25 cellular contexts compared by ENCODE assay signal in the genomic region with DNA sequence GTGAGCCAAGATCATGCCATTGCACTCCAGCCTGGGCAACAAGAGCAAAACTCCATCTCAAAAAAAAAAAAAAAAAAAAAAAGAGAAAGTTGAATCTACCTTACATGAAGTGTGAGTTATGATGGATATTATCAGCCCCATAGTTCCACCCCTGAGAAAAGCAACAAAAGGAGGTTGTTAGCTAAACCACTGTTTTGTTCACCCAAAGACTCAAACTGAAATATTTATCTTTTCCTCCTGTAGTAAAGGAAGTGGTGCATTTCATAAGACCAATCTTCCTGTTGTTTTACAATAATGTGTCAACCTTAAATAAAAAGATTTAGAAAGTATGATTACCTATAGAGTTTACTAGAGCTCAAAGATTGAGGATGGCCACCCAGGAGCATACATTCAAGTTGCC. TPM values are rescaled to one million over a fixed set of nuclear protein-coding genes. Genes with fewer than 3 reads are reported as not detected.
DNase-seq lines count a peak whose midpoint lies in the region; ATAC-seq and TF ChIP-seq lines count a peak whose summit lies in the region.
"Had no signal": no experiment of that assay in that cellular context is flagged by ENCODE, and none has a peak within 500 bp of the region (broad histone marks: within the 10 kb centered on the region; RNA-seq: fewer than 3 reads in every experiment).

No MANE protein-coding gene starts in this region.

- no peak for DNase-seq in activated T-cell treated with anti-CD3 and anti-CD28 coated beads, Interleukin-2, amount 50 U/mL, for 72 hours
- DNase-seq in activated T-cell treated with anti-CD3 and anti-CD28 coated beads, Interleukin-2, amount 50 U/mL, for 48 hours = no peak
- DNase-seq in activated T-helper 1 cell treated with anti-CD3 and anti-CD28 coated beads, Interleukin-12 subunit alpha, Interleukin-12 subunit beta, Interleukin-2, Interleukin-4 antibody, amounts not matched to agents 30 ng/mL and 10 ng/mL and 1 ng/mL, durations not matched to agents 14 hours and 24 hours and 36 hours (ENCODE audit: low spot score) = no peak
- peak in 2 of 10 donors; percentile 37 to 50 for DNase-seq in naive thymus-derived CD8-positive, alpha-beta T cell
- DNase-seq in stimulated activated CD4-positive, alpha-beta T cell treated with anti-CD3 and anti-CD28 coated beads, Interleukin-4, amount 100 ng/mL, for 24 hours = no peak
- DNase-seq in dorsolateral prefrontal cortex = no peak
- DNase-seq: Calu3, DND-41, H9, MG63, NCI-H1417, NCI-H2081, NCI-H226, NCI-H82, small intestine, substantia nigra, upper lobe of left lung had no signal

- intact Hi-C loops in activated T-helper 1 cell treated with anti-CD3 and anti-CD28 coated beads, Interleukin-12 subunit alpha, Interleukin-12 subunit beta, Interleukin-2, Interleukin-4 antibody, amounts not matched to agents 30 ng/mL and 10 ng/mL and 1 ng/mL, durations not matched to agents 14 hours and 24 hours and 36 hours (cut with micrococcal nuclease) = loop anchor here (1.0 kb wide), 2 partner anchors 25 to 30 kb away; no protein-coding TSS in a partner anchor
- intact Hi-C loops in dorsolateral prefrontal cortex (cut with DNase I) = no loop called here

- peak overlapping the region; percentile 71 for H2AFZ ChIP-seq in Loucy (ENCODE audit: low read length)
- H2AFZ ChIP-seq: hepatocyte, parathyroid adenoma had no signal

- POLR2A ChIA-PET in naive thymus-derived CD8-positive, alpha-beta T cell (lab: Charles Lee) = interaction anchor here (0.7 to 2.3 kb wide), 10 partner anchors 9 to 332 kb away, joined by 3 to 16 read pairs (median 5); partner anchors contain the start of genes PCNP and SENP7

- H3K36me3 ChIP-seq in Loucy (ENCODE audit: insufficient read depth, low read length) = no peaks in the 10 kb centered on the region
- H3K36me3 ChIP-seq: BLaER1, gastroesophageal sphincter, MG63, SJSA1, upper lobe of left lung had no signal

- H3K9ac ChIP-seq in Loucy (ENCODE audit: low read depth, low read length, poor library complexity, severe bottlenecking) = peak overlapping the region; percentile 46
- H3K9ac ChIP-seq: BLaER1, parathyroid adenoma had no signal

- H3K27ac ChIP-seq in dorsolateral prefrontal cortex = no peak overlapping the region
- H3K27ac ChIP-seq: BLaER1, gastroesophageal sphincter, hepatocyte, parathyroid adenoma, SJSA1, upper lobe of left lung had no signal

- no peaks in the 10 kb centered on the region for H3F3A ChIP-seq in Loucy (ENCODE audit: low read depth)

- no peaks in the 10 kb centered on the region for H3K9me3 ChIP-seq in Loucy (ENCODE audit: insufficient read depth, low read depth, low read length)
- H3K9me3 ChIP-seq: BLaER1, gastroesophageal sphincter, SJSA1, upper lobe of left lung had no signal

- no peaks in the 10 kb centered on the region for H3K36me3 Mint-ChIP-seq in activated T-cell treated with anti-CD3 and anti-CD28 coated beads, Interleukin-2, amount 50 U/mL, for 72 hours (ENCODE audit: insufficient read depth in 2 of 2)
- peaks cover 5% of the 10 kb centered on the region for H3K36me3 Mint-ChIP-seq in activated T-helper 1 cell treated with anti-CD3 and anti-CD28 coated beads, Interleukin-12 subunit alpha, Interleukin-12 subunit beta, Interleukin-2, Interleukin-4 antibody, amounts not matched to agents 30 ng/mL and 10 ng/mL and 1 ng/mL, durations not matched to agents 14 hours and 24 hours and 36 hours (ENCODE audit: low read depth)
- H3K36me3 Mint-ChIP-seq in naive thymus-derived CD8-positive, alpha-beta T cell = no peaks in the 10 kb centered on the region

- H3K4me2 ChIP-seq in Loucy (ENCODE audit: low read depth, low read length, poor library complexity, severe bottlenecking) = peak overlapping the region; percentile 45
- H3K4me2 ChIP-seq: BLaER1, hepatocyte had no signal

- no peak for TF ChIP-seq CTCF in Loucy (conservative IDR thresholded peaks at IDR 0.05; ENCODE audit: low read length)
- no peak for TF ChIP-seq CTCF in dorsolateral prefrontal cortex (IDR thresholded peaks at IDR 0.05 in 54 of 56, conservative IDR thresholded peaks at IDR 0.05 in 2 of 56; ENCODE audit: low read depth in 1 of 56, partially characterized antibody in 56 of 56)

- no peaks in the 10 kb centered on the region for H3K79me2 ChIP-seq in Loucy (ENCODE audit: insufficient read depth, low read length)
- H3K79me2 ChIP-seq: hepatocyte, parathyroid adenoma had no signal

- peak overlapping the region; percentile 43 to 68 for H3K4me3 Mint-ChIP-seq in activated T-cell treated with anti-CD3 and anti-CD28 coated beads, Interleukin-2, amount 50 U/mL, for 72 hours
- peak overlapping the region; percentile 40 for H3K4me3 Mint-ChIP-seq in activated T-helper 1 cell treated with anti-CD3 and anti-CD28 coated beads, Interleukin-12 subunit alpha, Interleukin-12 subunit beta, Interleukin-2, Interleukin-4 antibody, amounts not matched to agents 30 ng/mL and 10 ng/mL and 1 ng/mL, durations not matched to agents 14 hours and 24 hours and 36 hours
- H3K4me3 Mint-ChIP-seq in naive thymus-derived CD8-positive, alpha-beta T cell = peak overlapping the region in 9 of 10 donors; percentile 13 to 72 (median 63)
- H3K4me3 Mint-ChIP-seq: H9, neural crest cell had no signal

- H3K27me3 Mint-ChIP-seq in activated T-cell treated with anti-CD3 and anti-CD28 coated beads, Interleukin-2, amount 50 U/mL, for 72 hours (ENCODE audit: low read depth) = no peaks in the 10 kb centered on the region
- no peaks in the 10 kb centered on the region for H3K27me3 Mint-ChIP-seq in activated T-helper 1 cell treated with anti-CD3 and anti-CD28 coated beads, Interleukin-12 subunit alpha, Interleukin-12 subunit beta, Interleukin-2, Interleukin-4 antibody, amounts not matched to agents 30 ng/mL and 10 ng/mL and 1 ng/mL, durations not matched to agents 14 hours and 24 hours and 36 hours (ENCODE audit: insufficient read depth)
- H3K27me3 Mint-ChIP-seq in naive thymus-derived CD8-positive, alpha-beta T cell = no peaks in the 10 kb centered on the region

- H3K4me1 Mint-ChIP-seq in activated T-cell treated with anti-CD3 and anti-CD28 coated beads, Interleukin-2, amount 50 U/mL, for 72 hours (ENCODE audit: low read depth) = peaks cover 28% of the 10 kb centered on the region
- peaks cover 29% of the 10 kb centered on the region for H3K4me1 Mint-ChIP-seq in activated T-helper 1 cell treated with anti-CD3 and anti-CD28 coated beads, Interleukin-12 subunit alpha, Interleukin-12 subunit beta, Interleukin-2, Interleukin-4 antibody, amounts not matched to agents 30 ng/mL and 10 ng/mL and 1 ng/mL, durations not matched to agents 14 hours and 24 hours and 36 hours (ENCODE audit: low read depth)
- peaks cover 10 to 32% (median 28%) of the 10 kb centered on the region in 4 donors for H3K4me1 Mint-ChIP-seq in naive thymus-derived CD8-positive, alpha-beta T cell
- H3K4me1 Mint-ChIP-seq: neural crest cell had no signal

- H4K20me1 ChIP-seq in Loucy (ENCODE audit: insufficient read depth, low read length, poor library complexity, severe bottlenecking) = no peaks in the 10 kb centered on the region
- H4K20me1 ChIP-seq: BLaER1 had no signal

- H3K27ac Mint-ChIP-seq in activated T-cell treated with anti-CD3 and anti-CD28 coated beads, Interleukin-2, amount 50 U/mL, for 72 hours = peak overlapping the region; percentile 72
- H3K27ac Mint-ChIP-seq in activated T-helper 1 cell treated with anti-CD3 and anti-CD28 coated beads, Interleukin-12 subunit alpha, Interleukin-12 subunit beta, Interleukin-2, Interleukin-4 antibody, amounts not matched to agents 30 ng/mL and 10 ng/mL and 1 ng/mL, durations not matched to agents 14 hours and 24 hours and 36 hours = peak overlapping the region; percentile 58
- peak overlapping the region; percentile 34 to 96 (median 88) for H3K27ac Mint-ChIP-seq in naive thymus-derived CD8-positive, alpha-beta T cell

- H3K4me1 ChIP-seq in Loucy (ENCODE audit: insufficient read depth, low read length, poor library complexity, severe bottlenecking) = peaks cover 24% of the 10 kb centered on the region
- H3K4me1 ChIP-seq: BLaER1, gastroesophageal sphincter, parathyroid adenoma, SJSA1, upper lobe of left lung had no signal

- ATAC-seq in activated T-cell treated with anti-CD3 and anti-CD28 coated beads, Interleukin-2, amount 50 U/mL, for 72 hours (replicated peaks in 1 of 2) = peak; percentile 89 to 93
- peak; percentile 60 to 68 for ATAC-seq in naive thymus-derived CD8-positive, alpha-beta T cell
- ATAC-seq: gastroesophageal sphincter had no signal

- H3K27me3 ChIP-seq in Loucy (ENCODE audit: insufficient read depth, low read length, poor library complexity, severe bottlenecking) (no peaks in the 10 kb centered on the region), dorsolateral prefrontal cortex (peaks cover 0 to 7% (median 0%) of the 10 kb centered on the region in 45 donors)
- H3K27me3 ChIP-seq: BLaER1, gastroesophageal sphincter, hepatocyte, MG63, SJSA1, upper lobe of left lung had no signal

- H3K9me2 ChIP-seq in Loucy (replicated peaks; ENCODE audit: low read depth, low read length) = no peaks in the 10 kb centered on the region

- H3K4me3 ChIP-seq in Loucy (ENCODE audit: low read length, poor library complexity, severe bottlenecking) (peak overlapping the region; percentile 1), dorsolateral prefrontal cortex (no peak overlapping the region)
- H3K4me3 ChIP-seq: BLaER1, gastroesophageal sphincter, hepatocyte, lung, MG63, SJSA1, upper lobe of left lung had no signal

- H3K9me3 Mint-ChIP-seq in activated T-cell treated with anti-CD3 and anti-CD28 coated beads, Interleukin-2, amount 50 U/mL, for 72 hours = peaks cover 0 to 4% of the 10 kb centered on the region in 2 donors
- H3K9me3 Mint-ChIP-seq in activated T-helper 1 cell treated with anti-CD3 and anti-CD28 coated beads, Interleukin-12 subunit alpha, Interleukin-12 subunit beta, Interleukin-2, Interleukin-4 antibody, amounts not matched to agents 30 ng/mL and 10 ng/mL and 1 ng/mL, durations not matched to agents 14 hours and 24 hours and 36 hours = peaks cover 4% of the 10 kb centered on the region
- H3K9me3 Mint-ChIP-seq in naive thymus-derived CD8-positive, alpha-beta T cell = peaks cover 0 to 12% (median 4%) of the 10 kb centered on the region in 9 donors

RNA-seq across cellular contexts. Expression of gene TRMT10C, which starts 18.7 kb away (rescaled TPM):
- total RNA-seq in activated T-cell treated with anti-CD3 and anti-CD28 coated beads, Interleukin-2, amount 50 U/mL, for 72 hours = 10 to 100 TPM; 19.3 to 22.0 TPM
- 59.9 and 60.5 TPM in 2 replicates for total RNA-seq in activated T-helper 1 cell treated with anti-CD3 and anti-CD28 coated beads, Interleukin-12 subunit alpha, Interleukin-12 subunit beta, Interleukin-2, Interleukin-4 antibody, amounts not matched to agents 30 ng/mL and 10 ng/mL and 1 ng/mL, durations not matched to agents 14 hours and 24 hours and 36 hours
- total RNA-seq in naive thymus-derived CD8-positive, alpha-beta T cell = 10 to 100 TPM; 27.2 to 30.5 TPM
- polyA plus RNA-seq in naive thymus-derived CD8-positive, alpha-beta T cell = 10 to 100 TPM; 34.1 to 52.7 (median 36.7) TPM
- 10 to 100 TPM in 119 of 120 experiments, 1 to 10 TPM in 1; 8.7 to 26.3 (median 18.7) TPM for total RNA-seq in dorsolateral prefrontal cortex

RNA-seq across cellular contexts. Expression of gene SENP7, which starts 29.9 kb away (rescaled TPM):
- total RNA-seq in activated T-cell treated with anti-CD3 and anti-CD28 coated beads, Interleukin-2, amount 50 U/mL, for 72 hours = 10 to 100 TPM; 26.9 to 27.1 TPM
- total RNA-seq in activated T-helper 1 cell treated with anti-CD3 and anti-CD28 coated beads, Interleukin-12 subunit alpha, Interleukin-12 subunit beta, Interleukin-2, Interleukin-4 antibody, amounts not matched to agents 30 ng/mL and 10 ng/mL and 1 ng/mL, durations not matched to agents 14 hours and 24 hours and 36 hours = 9.1 and 10.7 TPM in 2 replicates
- 10 to 100 TPM; 71.2 to 72.5 TPM for total RNA-seq in naive thymus-derived CD8-positive, alpha-beta T cell
- polyA plus RNA-seq in naive thymus-derived CD8-positive, alpha-beta T cell = 10 to 100 TPM in 1 of 3 donors, 1 to 10 TPM in 2; 6.7 to 11.2 (median 9.3) TPM
- 10 to 100 TPM; 16.3 to 38.9 (median 28.5) TPM for total RNA-seq in dorsolateral prefrontal cortex

RNA-seq across cellular contexts. Expression of gene PCNP, which starts 31.0 kb away (rescaled TPM):
- 100 to 1,000 TPM; 211 to 242 TPM for total RNA-seq in activated T-cell treated with anti-CD3 and anti-CD28 coated beads, Interleukin-2, amount 50 U/mL, for 72 hours
- total RNA-seq in activated T-helper 1 cell treated with anti-CD3 and anti-CD28 coated beads, Interleukin-12 subunit alpha, Interleukin-12 subunit beta, Interleukin-2, Interleukin-4 antibody, amounts not matched to agents 30 ng/mL and 10 ng/mL and 1 ng/mL, durations not matched to agents 14 hours and 24 hours and 36 hours = 182 and 190 TPM in 2 replicates
- 100 to 1,000 TPM; 180 to 189 TPM for total RNA-seq in naive thymus-derived CD8-positive, alpha-beta T cell
- 100 to 1,000 TPM; 112 to 130 (median 124) TPM for polyA plus RNA-seq in naive thymus-derived CD8-positive, alpha-beta T cell
- 100 to 1,000 TPM; 121 to 220 (median 176) TPM for total RNA-seq in dorsolateral prefrontal cortex
